21 cellular contexts compared by ENCODE assay signal in the genomic region with DNA sequence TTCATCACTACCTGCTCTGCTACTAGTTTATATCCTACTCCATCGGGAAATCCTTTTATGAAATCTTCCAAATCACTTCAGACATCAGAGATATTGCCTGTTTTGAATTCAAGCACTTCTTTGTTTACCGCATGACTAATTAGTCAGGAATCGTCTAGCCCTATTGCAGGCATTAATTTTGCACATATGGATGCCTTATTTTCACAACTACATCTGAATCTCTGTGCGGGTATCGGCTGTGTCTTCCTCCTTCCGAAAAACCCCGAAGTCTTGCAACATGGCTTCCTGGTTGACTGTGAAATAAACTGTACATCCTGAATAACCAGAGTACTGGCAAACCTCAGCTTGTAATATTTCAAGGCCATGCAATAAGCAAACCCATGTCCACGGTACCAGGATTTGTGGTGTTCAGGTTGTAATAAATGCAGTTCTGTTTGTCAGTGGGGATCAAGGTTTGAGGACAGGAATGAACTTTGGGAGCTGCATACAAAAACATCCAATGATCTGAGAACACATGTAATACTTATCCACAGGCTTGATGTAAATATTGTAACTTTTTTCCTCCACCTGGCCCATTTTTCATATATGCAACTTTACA.
A peak's percentile ranks its signal among the peaks of the same experiment; 100 is the strongest.
DNase-seq lines count a peak whose midpoint lies in the region; ATAC-seq and TF ChIP-seq lines count a peak whose summit lies in the region.
"Had no signal": no experiment of that assay in that cellular context is flagged by ENCODE, and none has a peak within 500 bp of the region (broad histone marks: within the 10 kb centered on the region; RNA-seq: fewer than 3 reads in every experiment).

No MANE protein-coding gene starts in this region.

- H3K27ac ChIP-seq in left lung = no peak overlapping the region
- H3K27ac ChIP-seq: colonic mucosa, gastroesophageal sphincter had no signal

- H3K4me3 ChIP-seq in fibroblast of villous mesenchyme (ENCODE audit: low read depth, low read length) (no peak overlapping the region), left lung (no peak overlapping the region)
- H3K4me3 ChIP-seq: colonic mucosa, gastroesophageal sphincter had no signal

- no peaks in the 10 kb centered on the region for H3K36me3 ChIP-seq in left lung
- H3K36me3 ChIP-seq: colonic mucosa, gastroesophageal sphincter had no signal

- H3K9me3 ChIP-seq in left lung = no peaks in the 10 kb centered on the region
- H3K9me3 ChIP-seq: colonic mucosa, gastroesophageal sphincter had no signal

- DNase-seq in AG08395 (ENCODE audit: low spot score) = peak; percentile 38
- DNase-seq in HCEC 1CT = peak; percentile 80
- peak; percentile 54 for DNase-seq in SKM-1 treated with dmso at 0.1 percent for 144 hours (lab: John Stamatoyannopoulos, UW; ENCODE audit: unreplicated experiment)
- peak; percentile 84 for DNase-seq in fibroblast of villous mesenchyme (ENCODE audit: low read depth)
- DNase-seq in LoVo (ENCODE audit: low spot score) = no peak
- no peak for DNase-seq in NCI-H446 (lab: John Stamatoyannopoulos, UW)
- no peak for DNase-seq in left lung
- DNase-seq: ACHN; activated CD8-positive, alpha-beta T cell treated with anti-CD3 and anti-CD28 coated beads, Interleukin-2, amount 10 ng/mL, durations not matched to agents 7 days and 5 days; activated T-cell treated with anti-CD3 and anti-CD28 coated beads, Interleukin-2, amount 50 U/mL, for 72 hours; CD4-positive, alpha-beta T cell; colonic mucosa; DMS53; NCI-H1105; posterior cingulate gyrus; small intestine; stimulated activated CD4-positive, alpha-beta T cell treated with anti-CD3 and anti-CD28 coated beads, Interleukin-4, amount 100 ng/mL, for 24 hours; T-helper 9 cell had no signal

- H3K27me3 ChIP-seq in left lung = no peaks in the 10 kb centered on the region
- H3K27me3 ChIP-seq: colonic mucosa, gastroesophageal sphincter had no signal

- intact Hi-C loops in left lung (cut with DNase I) = no loop called here

- peaks cover 0 to 3% of the 10 kb centered on the region in 2 donors for H3K4me1 ChIP-seq in left lung
- H3K4me1 ChIP-seq: colonic mucosa had no signal

- no peak for ATAC-seq in GM18517 (IDR thresholded peaks at IDR 0.05; ENCODE audit: unreplicated experiment)
- no peak for ATAC-seq in left lung
- ATAC-seq: activated CD8-positive, alpha-beta T cell treated with anti-CD3 and anti-CD28 coated beads, Interleukin-2, amount 10 ng/mL, durations not matched to agents 7 days and 5 days; activated naive CD4-positive, alpha-beta T cell treated with anti-CD3 and anti-CD28 coated beads, Interleukin-2, amount 50 U/mL, for 72 hours; activated T-cell treated with anti-CD3 and anti-CD28 coated beads, Interleukin-2, amount 50 U/mL, for 72 hours; gastroesophageal sphincter had no signal

- TF ChIP-seq CTCF in fibroblast of villous mesenchyme (IDR thresholded peaks at IDR 0.05; ENCODE audit: insufficient read depth, low read depth, low read length) (no peak), left lung (IDR thresholded peaks at IDR 0.05) (no peak)

Comparison
In these comparisons a context has a peak if more than half of its experiments do, and no peak if none do; other contexts are left out.
1. DNase-seq: peak in AG08395 (single experiment), HCEC 1CT (single experiment), SKM-1 treated with dmso at 0.1 percent for 144 hours (single experiment) and fibroblast of villous mesenchyme (single experiment); none in LoVo (single experiment), NCI-H446 (0 of 2) and left lung (0 of 2).